ENCODE assay signal across 1 cellular context in genomic region chrX:48972214-48973164, GRCh38.
TF ChIP-seq lines count a peak whose summit lies in the region.

No MANE protein-coding gene starts in this region.

TF ChIP-seq in HEK293, 187 proteins besides CTCF, POLR2A, EP300 and RAD21 (continued from another document):
- peak; percentile 19; the same call in 1 of the 2 replicates for TF ChIP-seq ZNF76 (tag by site-specific recombination; IDR thresholded peaks at IDR 0.05; ENCODE audit: borderline replicate concordance, low read depth)
- TF ChIP-seq ZNF473 (tag by site-specific recombination; IDR thresholded peaks at IDR 0.05): 0 out of 2 replicates have a peak, but pooled peaks have one; percentile 48
- no peak for TF ChIP-seq ZNF23 (tag by site-specific recombination; IDR thresholded peaks at IDR 0.05; ENCODE audit: borderline replicate concordance)
- TF ChIP-seq ZFHX2 (tag by site-specific recombination; conservative IDR thresholded peaks at IDR 0.05): peak; percentile 99
- TF ChIP-seq ZNF398 (tag by site-specific recombination; IDR thresholded peaks at IDR 0.05): peak; percentile 35; the same call in 1 of the 2 replicates
- TF ChIP-seq ZNF2 (tag by site-specific recombination; IDR thresholded peaks at IDR 0.05): peak; percentile 80
- peak; percentile 50; the same call in 1 of the 2 replicates for TF ChIP-seq ZFP37 (tag by site-specific recombination; IDR thresholded peaks at IDR 0.05)
- TF ChIP-seq ZNF146 (tag by site-specific recombination; IDR thresholded peaks at IDR 0.05): 0 out of 2 replicates have a peak, but pooled peaks have one; percentile 4
- TF ChIP-seq KLF16 (tag by site-specific recombination; IDR thresholded peaks at IDR 0.05): no peak
- TF ChIP-seq SP2 (tag by site-specific recombination; IDR thresholded peaks at IDR 0.05): 0 out of 2 replicates have a peak, but pooled peaks have one; percentile 3
- TF ChIP-seq ZNF366 (tag by site-specific recombination; conservative IDR thresholded peaks at IDR 0.05): peak; percentile 93
- 0 out of 2 replicates have a peak, but pooled peaks have one; percentile 20 for TF ChIP-seq GLIS1 (tag by site-specific recombination; IDR thresholded peaks at IDR 0.05)
- no peak for TF ChIP-seq ZNF776 (tag by site-specific recombination; IDR thresholded peaks at IDR 0.05; ENCODE audit: borderline replicate concordance)
- peak; percentile 77 for TF ChIP-seq HIC1 (tag by site-specific recombination; IDR thresholded peaks at IDR 0.05)
- TF ChIP-seq ZNF530 (tag by site-specific recombination; IDR thresholded peaks at IDR 0.05; ENCODE audit: low read depth): no peak
